ENCODE assay signal across 8 cellular contexts in genomic region chr21:33266784-33267135, GRCh38. TPM values are rescaled to one million over a fixed set of nuclear protein-coding genes. Genes with fewer than 3 reads are reported as not detected.
DNase-seq lines count a peak whose midpoint lies in the region; ATAC-seq and TF ChIP-seq lines count a peak whose summit lies in the region.

No MANE protein-coding gene starts in this region.

- peak; percentile 23 for ATAC-seq in activated CD4-positive, alpha-beta T cell treated with anti-CD3 and anti-CD28 coated beads for 36 hours
- ATAC-seq in esophagus mucosa: peak; percentile 14
- no peak for ATAC-seq in GM18498 (IDR thresholded peaks at IDR 0.05; ENCODE audit: unreplicated experiment)
- no peak for ATAC-seq in HG03457 (IDR thresholded peaks at IDR 0.05; ENCODE audit: unreplicated experiment)

- TF ChIP-seq CTCF in osteoblast (IDR thresholded peaks at IDR 0.05; ENCODE audit: extremely low read depth, low read depth, low read length): no peak

- POLR2A ChIA-PET in activated CD4-positive, alpha-beta T cell treated with anti-CD3 and anti-CD28 coated beads for 36 hours (lab: Charles Lee): interaction anchor here (1.0 to 1.2 kb wide), 3 partner anchors 35 to 178 kb away, joined by 3 to 4 read pairs (median 3); partner anchors contain the start of gene IFNAR1

- CTCF ChIA-PET in activated CD4-positive, alpha-beta T cell treated with anti-CD3 and anti-CD28 coated beads for 36 hours (lab: Charles Lee): interaction anchor here (0.8 to 2.5 kb wide), 4 partner anchors 58 to 95 kb away, joined by 4 to 14 read pairs (median 5); partner anchors contain the start of gene IFNAR1

- peak overlapping the region; percentile 81 for H2AFZ ChIP-seq in osteoblast (ENCODE audit: low read length)

- H3K4me2 ChIP-seq in osteoblast (ENCODE audit: insufficient read depth, low read length): peak overlapping the region; percentile 99

- H3K79me2 ChIP-seq in osteoblast (ENCODE audit: insufficient read depth, low read length): peaks cover 22% of the 10 kb centered on the region

- H3K9me3 Mint-ChIP-seq in activated CD4-positive, alpha-beta T cell treated with anti-CD3 and anti-CD28 coated beads for 36 hours (ENCODE audit: low read depth): no peaks in the 10 kb centered on the region

- no peaks in the 10 kb centered on the region for H3K9me3 ChIP-seq in osteoblast (ENCODE audit: low read depth, low read length)

- no peaks in the 10 kb centered on the region for H3K27me3 ChIP-seq in osteoblast (ENCODE audit: insufficient read depth, low read length)

- intact Hi-C loops in activated CD4-positive, alpha-beta T cell treated with anti-CD3 and anti-CD28 coated beads for 36 hours (cut with DNase I, micrococcal nuclease): loop anchor here (1.0 to 5.0 kb wide), 7 partner anchors 10 to 96 kb away; partner anchors contain the start of gene IFNAR1 (in 2 of the 2)

- peak overlapping the region; percentile 90 for H3K4me3 Mint-ChIP-seq in activated CD4-positive, alpha-beta T cell treated with anti-CD3 and anti-CD28 coated beads for 36 hours

- peaks cover 48% of the 10 kb centered on the region for H3K36me3 Mint-ChIP-seq in activated CD4-positive, alpha-beta T cell treated with anti-CD3 and anti-CD28 coated beads for 36 hours (ENCODE audit: low read depth)

- peak overlapping the region; percentile 92 for H3K27ac Mint-ChIP-seq in activated CD4-positive, alpha-beta T cell treated with anti-CD3 and anti-CD28 coated beads for 36 hours

- H3K4me1 Mint-ChIP-seq in activated CD4-positive, alpha-beta T cell treated with anti-CD3 and anti-CD28 coated beads for 36 hours: peaks cover 42% of the 10 kb centered on the region

- H3K36me3 ChIP-seq in osteoblast (ENCODE audit: insufficient read depth, low read length): peaks cover 25% of the 10 kb centered on the region

- H4K20me1 ChIP-seq in osteoblast (ENCODE audit: insufficient read depth, low read length): no peaks in the 10 kb centered on the region

- peak overlapping the region; percentile 92 for H3K4me3 ChIP-seq in osteoblast (ENCODE audit: insufficient read depth, low read length)

- no peaks in the 10 kb centered on the region for H3K27me3 Mint-ChIP-seq in activated CD4-positive, alpha-beta T cell treated with anti-CD3 and anti-CD28 coated beads for 36 hours

- peak; percentile 57 for DNase-seq in activated CD4-positive, alpha-beta T cell treated with anti-CD3 and anti-CD28 coated beads for 36 hours
- DNase-seq in activated CD4-positive, alpha-beta T cell treated with anti-CD3 and anti-CD28 coated beads for 1 hour: no peak
- DNase-seq in activated CD4-positive, alpha-beta T cell treated with anti-CD3 and anti-CD28 coated beads for 48 hours: peak; percentile 48
- DNase-seq in osteoblast (ENCODE audit: insufficient read length, low spot score, missing footprints): no peak
- DNase-seq in NOMO-1 treated with DMSO at 0.1 percent for 48 hours (lab: John Stamatoyannopoulos, UW; ENCODE audit: unreplicated experiment): no peak

- peak overlapping the region; percentile 71 for H3K27ac ChIP-seq in osteoblast (ENCODE audit: low read depth, low read length)

- peaks cover 12% of the 10 kb centered on the region for H3K4me1 ChIP-seq in osteoblast (ENCODE audit: insufficient read depth, low read length)

RNA-seq across cellular contexts. Expression of gene IL10RB, which starts 0.6 kb away (rescaled TPM):
- total RNA-seq in activated CD4-positive, alpha-beta T cell treated with anti-CD3 and anti-CD28 coated beads for 36 hours: 10 to 100 TPM; 22.8 to 25.0 TPM
- total RNA-seq in esophagus mucosa (27.5 TPM), osteoblast (44.9 and 52.7 TPM in 2 replicates)

RNA-seq across cellular contexts. Expression of gene IFNAR2, which starts 37.0 kb away (rescaled TPM):
- 10 to 100 TPM; 26.6 to 29.8 TPM for total RNA-seq in activated CD4-positive, alpha-beta T cell treated with anti-CD3 and anti-CD28 coated beads for 36 hours
- total RNA-seq in esophagus mucosa: 7.7 TPM
- total RNA-seq in osteoblast: 4.0 and 5.3 TPM in 2 replicates

RNA-seq across cellular contexts. Expression of gene IFNAR1, which starts 58.0 kb away (rescaled TPM):
- total RNA-seq in activated CD4-positive, alpha-beta T cell treated with anti-CD3 and anti-CD28 coated beads for 36 hours: 10 to 100 TPM; 21.8 to 29.6 TPM
- total RNA-seq in esophagus mucosa (15.5 TPM), osteoblast (26.1 and 28.0 TPM in 2 replicates)

Comparison
In these comparisons a context has a peak if more than half of its experiments do, and no peak if none do; other contexts are left out.
1. DNase-seq: peak in activated CD4-positive, alpha-beta T cell treated with anti-CD3 and anti-CD28 coated beads for 36 hours (single experiment) and activated CD4-positive, alpha-beta T cell treated with anti-CD3 and anti-CD28 coated beads for 48 hours (single experiment); none in activated CD4-positive, alpha-beta T cell treated with anti-CD3 and anti-CD28 coated beads for 1 hour (single experiment), osteoblast (single experiment) and NOMO-1 treated with DMSO at 0.1 percent for 48 hours (single experiment).
2. ATAC-seq: peak in activated CD4-positive, alpha-beta T cell treated with anti-CD3 and anti-CD28 coated beads for 36 hours (single experiment) and esophagus mucosa (single experiment); none in GM18498 (single experiment) and HG03457 (single experiment).